In genomic region chr11:47330002-47330911, GRCh38 we compare ENCODE assay signal across 12 cellular contexts. TPM values are rescaled to one million over a fixed set of nuclear protein-coding genes. Genes with fewer than 3 reads are reported as not detected.
DNase-seq lines count a peak whose midpoint lies in the region; ATAC-seq, FAIRE-seq and TF ChIP-seq lines count a peak whose summit lies in the region.
"Had no signal": no experiment of that assay in that cellular context is flagged by ENCODE, and none has a peak within 500 bp of the region (broad histone marks: within the 10 kb centered on the region; RNA-seq: fewer than 3 reads in every experiment).

No MANE protein-coding gene starts in this region.

- in situ Hi-C loops in G401 (cut with HindIII; ENCODE audit: low sequenced_read_pairs): no loop called here

- H4K20me1 ChIP-seq in PC-3 (ENCODE audit: low read length) (no peaks in the 10 kb centered on the region), osteoblast (ENCODE audit: insufficient read depth, low read length) (no peaks in the 10 kb centered on the region)

- no peaks in the 10 kb centered on the region for H3K9me2 ChIP-seq in PC-3 (replicated peaks; ENCODE audit: low read length)

- H2AFZ ChIP-seq in PC-3 (ENCODE audit: low read length) (no peak overlapping the region), osteoblast (ENCODE audit: low read length) (no peak overlapping the region)

- no peak for TF ChIP-seq CTCF in PC-3 (conservative IDR thresholded peaks at IDR 0.05; ENCODE audit: low read depth, low read length)
- TF ChIP-seq CTCF in esophagus squamous epithelium (IDR thresholded peaks at IDR 0.05): peak in 2 of 6 experiments; percentile 2 to 6
- no peak for TF ChIP-seq CTCF in osteoblast (IDR thresholded peaks at IDR 0.05; ENCODE audit: extremely low read depth, low read depth, low read length)
- TF ChIP-seq CTCF in ascending aorta (IDR thresholded peaks at IDR 0.05): no peak

- peak; percentile 53 for ATAC-seq in PC-3

- no TSS peak for BruUV-seq in PC-3 (replicated peaks; lab: Mats Ljungman, UMichigan)

- no peak for FAIRE-seq in frontal cortex (lab: Jason Lieb, UNC)
- FAIRE-seq: G401.6 had no signal

- DNase-seq in G401 (ENCODE audit: low spot score) (peak; percentile 88), PC-3 (no peak), esophagus squamous epithelium (lab: John Stamatoyannopoulos, UW) (no peak), osteoblast (ENCODE audit: insufficient read length, low spot score, missing footprints) (peak; percentile 85), ascending aorta (ENCODE audit: low spot score in 2 of 2) (no peak), COR-L47 (lab: John Stamatoyannopoulos, UW) (no peak), frontal cortex (ENCODE audit: low spot score in 2 of 2) (no peak), UCSD-AML1 (lab: John Stamatoyannopoulos, UW; ENCODE audit: unreplicated experiment) (no peak)
- DNase-seq: SHP77; stimulated activated CD4-positive, alpha-beta T cell treated with anti-CD3 and anti-CD28 coated beads, Interleukin-4, amount 100 ng/mL, for 1 hour had no signal

- no peak overlapping the region for H3K9ac ChIP-seq in PC-3 (ENCODE audit: low read length)

- WGBS in esophagus squamous epithelium, 2 donors: 53 to 65% methylated on average over 2 to 9 of the region's 16 CpGs

- H3K4me1 ChIP-seq in PC-3 (ENCODE audit: insufficient read depth, low read length) (no peaks in the 10 kb centered on the region), esophagus squamous epithelium (peaks cover 0 to 34% (median 0%) of the 10 kb centered on the region in 3 donors), osteoblast (ENCODE audit: insufficient read depth, low read length) (no peaks in the 10 kb centered on the region), ascending aorta (no peaks in the 10 kb centered on the region)

- no peaks in the 10 kb centered on the region for H3K27me3 ChIP-seq in PC-3 (ENCODE audit: low read length)
- no peaks in the 10 kb centered on the region for H3K27me3 ChIP-seq in esophagus squamous epithelium
- H3K27me3 ChIP-seq in osteoblast (ENCODE audit: insufficient read depth, low read length): no peaks in the 10 kb centered on the region
- H3K27me3 ChIP-seq in ascending aorta: no peaks in the 10 kb centered on the region
- H3K27me3 ChIP-seq: vagina had no signal

- intact Hi-C loops in PC-3 (cut with micrococcal nuclease): no loop called here
- intact Hi-C loops in esophagus squamous epithelium (cut with DNase I): no loop called here
- intact Hi-C loops in ascending aorta (cut with DNase I): no loop called here

- H3F3A ChIP-seq in PC-3 (ENCODE audit: low read length, unreplicated experiment): no peaks in the 10 kb centered on the region

- H3K9me3 ChIP-seq in PC-3 (ENCODE audit: low read length): no peaks in the 10 kb centered on the region
- no peaks in the 10 kb centered on the region for H3K9me3 ChIP-seq in esophagus squamous epithelium
- no peaks in the 10 kb centered on the region for H3K9me3 ChIP-seq in osteoblast (ENCODE audit: low read depth, low read length)
- H3K9me3 ChIP-seq in ascending aorta: no peaks in the 10 kb centered on the region
- H3K9me3 ChIP-seq: vagina had no signal

- H3K79me2 ChIP-seq in PC-3 (ENCODE audit: low read length) (no peaks in the 10 kb centered on the region), osteoblast (ENCODE audit: insufficient read depth, low read length) (no peaks in the 10 kb centered on the region)

- H3K4me2 ChIP-seq in PC-3 (ENCODE audit: low read length) (no peak overlapping the region), osteoblast (ENCODE audit: insufficient read depth, low read length) (no peak overlapping the region)

- no peaks in the 10 kb centered on the region for H3K36me3 ChIP-seq in PC-3 (ENCODE audit: low read depth, low read length)
- H3K36me3 ChIP-seq in esophagus squamous epithelium: peaks cover 0 to 32% (median 0%) of the 10 kb centered on the region in 3 donors
- peaks cover 15% of the 10 kb centered on the region for H3K36me3 ChIP-seq in osteoblast (ENCODE audit: insufficient read depth, low read length)
- H3K36me3 ChIP-seq in ascending aorta: peaks cover 0 to 33% of the 10 kb centered on the region in 2 donors

- no peak overlapping the region for H3K4me3 ChIP-seq in PC-3 (ENCODE audit: low read length)
- H3K4me3 ChIP-seq in esophagus squamous epithelium: no peak overlapping the region
- H3K4me3 ChIP-seq in osteoblast (ENCODE audit: insufficient read depth, low read length): no peak overlapping the region
- H3K4me3 ChIP-seq in ascending aorta: no peak overlapping the region
- H3K4me3 ChIP-seq: vagina had no signal

- CTCF ChIA-PET in PC-3 (lab: Charles Lee): no interaction called here

- no peak overlapping the region for H3K27ac ChIP-seq in PC-3 (ENCODE audit: low read length)
- H3K27ac ChIP-seq in esophagus squamous epithelium: peak overlapping the region in 3 of 4 donors; percentile 2 to 45 (median 25)
- no peak overlapping the region for H3K27ac ChIP-seq in osteoblast (ENCODE audit: low read depth, low read length)
- peak overlapping the region in 1 of 2 donors; percentile 25 for H3K27ac ChIP-seq in ascending aorta
- H3K27ac ChIP-seq: vagina had no signal

- POLR2A ChIA-PET in PC-3 (lab: Charles Lee; ENCODE audit: unreplicated experiment): no interaction called here

- TF ChIP-seq POLR2A in esophagus squamous epithelium (IDR thresholded peaks at IDR 0.05): no peak

RNA-seq across cellular contexts. Expression of gene MYBPC3, which starts 22.2 kb away (rescaled TPM):
- 0.37 TPM in 1 of 2 replicates, not detected in the other for total RNA-seq in G401 (2014; rRNA removed; shearing (Covaris generic))
- total RNA-seq in PC-3 (2014; rRNA removed) (not detected in 2 replicates), esophagus squamous epithelium (under 1 TPM in 1 of 4 donors, not detected in 3; 0.08 TPM), osteoblast (not detected in 2 replicates), ascending aorta (not detected), frontal cortex (not detected)
- total RNA-seq: vagina had no signal

RNA-seq across cellular contexts. Expression of gene SPI1, which starts 48.1 kb away (rescaled TPM):
- total RNA-seq in G401 (2014; rRNA removed; shearing (Covaris generic)): not detected in 2 replicates
- total RNA-seq in PC-3 (2014; rRNA removed): 0.22 TPM in 1 of 2 replicates, not detected in the other
- 10 to 100 TPM in 2 of 4 donors, 1 to 10 TPM in 2; 2.6 to 15.4 (median 8.8) TPM for total RNA-seq in esophagus squamous epithelium
- not detected in 2 replicates for total RNA-seq in osteoblast
- total RNA-seq in ascending aorta: 98.2 TPM
- 1.2 TPM for total RNA-seq in frontal cortex

Comparison
In these comparisons a context has a peak if more than half of its experiments do, and no peak if none do; other contexts are left out.
1. DNase-seq: peak in G401 (single experiment) and osteoblast (single experiment); none in PC-3 (single experiment), esophagus squamous epithelium (single experiment), ascending aorta (0 of 2), COR-L47 (single experiment), frontal cortex (0 of 2) and UCSD-AML1 (single experiment).
2. H3K27ac ChIP-seq: peak in esophagus squamous epithelium (3 of 4); none in PC-3 (single experiment) and osteoblast (single experiment).